ENCODE assay signal across 8 cellular contexts in genomic region chr6:11042750-11043551, GRCh38. TPM values are rescaled to one million over a fixed set of nuclear protein-coding genes. Genes with fewer than 3 reads are reported as not detected.
A peak's percentile ranks its signal among the peaks of the same experiment; 100 is the strongest.
DNase-seq lines count a peak whose midpoint lies in the region; ATAC-seq and TF ChIP-seq lines count a peak whose summit lies in the region.

No MANE protein-coding gene starts in this region.

- peak overlapping the region in 2 of 3 donors; percentile 16 to 51 for H3K27ac ChIP-seq in right lobe of liver

- H3K4me1 ChIP-seq in right lobe of liver = peaks cover 0 to 8% (median 0%) of the 10 kb centered on the region in 4 donors

- intact Hi-C loops in right lobe of liver (cut with DNase I) = no loop called here

- TF ChIP-seq CTCF in GM12865 (IDR thresholded peaks at IDR 0.05; ENCODE audit: insufficient read depth, low read depth, low read length, missing control alignments) (no peak), NB4 (IDR thresholded peaks at IDR 0.05; ENCODE audit: low read depth, low read length) (no peak), astrocyte of the spinal cord (IDR thresholded peaks at IDR 0.05; ENCODE audit: low read depth, low read length) (no peak), right lobe of liver (IDR thresholded peaks at IDR 0.05) (no peak)

- WGBS in right lobe of liver (ENCODE audit: insufficient coverage, low coverage, low lambda C conversion rate, missing lambda C conversion rate) = 11% methylated on average over 13 of the region's 17 CpGs

- H3K4me3 ChIP-seq in GM12865 (ENCODE audit: low read depth, low read length) (no peak overlapping the region), NB4 (ENCODE audit: low read depth, low read length) (no peak overlapping the region), astrocyte of the spinal cord (ENCODE audit: low read depth, low read length) (peak overlapping the region; percentile 23), right lobe of liver (peak overlapping the region; percentile 59 to 74 (median 59))

- TF ChIP-seq POLR2A in NB4 (IDR thresholded peaks at IDR 0.05; ENCODE audit: extremely low read depth, insufficient read length) (no peak), right lobe of liver (IDR thresholded peaks at IDR 0.05) (no peak)

- peak; percentile 24 for DNase-seq in GM12865 (ENCODE audit: low read depth)
- peak; percentile 14 for DNase-seq in NB4 (ENCODE audit: low read depth)
- peak; percentile 29 for DNase-seq in astrocyte of the spinal cord (ENCODE audit: low read depth, low spot score)
- DNase-seq in right lobe of liver = no peak
- DNase-seq in pons (ENCODE audit: low spot score) = no peak
- no peak for DNase-seq in stimulated activated CD8-positive, alpha-beta memory T cell treated with anti-CD3 and anti-CD28 coated beads, Interleukin-4, amount 100 ng/mL, for 48 hours
- no peak for DNase-seq in HK-2 (ENCODE audit: unreplicated experiment)

- in situ Hi-C loops in astrocyte of the spinal cord (cut with HindIII; ENCODE audit: low sequenced_read_pairs) = no loop called here

- H3K27me3 ChIP-seq in right lobe of liver = no peaks in the 10 kb centered on the region

- H3K36me3 ChIP-seq in right lobe of liver = no peaks in the 10 kb centered on the region

- H3K9me3 ChIP-seq in right lobe of liver = no peaks in the 10 kb centered on the region

- ATAC-seq in right lobe of liver (peak; percentile 50 to 56 (median 54)), GM18517 (IDR thresholded peaks at IDR 0.05; ENCODE audit: unreplicated experiment) (no peak)

RNA-seq across cellular contexts. Expression of gene ELOVL2, which starts 1.2 kb away (rescaled TPM):
- 10 to 100 TPM in 5 of 6 experiments, 1 to 10 TPM in 1; 7.1 to 24.4 (median 14.4) TPM for total RNA-seq in right lobe of liver

RNA-seq across cellular contexts. Expression of gene SMIM13, which starts 50.7 kb away (rescaled TPM):
- 1 to 10 TPM; 6.4 to 9.5 (median 7.6) TPM for total RNA-seq in right lobe of liver

Comparison
In these comparisons a context has a peak if more than half of its experiments do, and no peak if none do; other contexts are left out.
1. DNase-seq: peak in GM12865 (single experiment), NB4 (single experiment) and astrocyte of the spinal cord (single experiment); none in right lobe of liver (0 of 3), pons (single experiment), stimulated activated CD8-positive, alpha-beta memory T cell treated with anti-CD3 and anti-CD28 coated beads, Interleukin-4, amount 100 ng/mL, for 48 hours (single experiment) and HK-2 (single experiment).
2. H3K4me3 ChIP-seq: peak in astrocyte of the spinal cord (single experiment) and right lobe of liver (3 of 3); none in GM12865 (single experiment) and NB4 (single experiment).